22 cellular contexts compared by ENCODE assay signal in the genomic region with DNA sequence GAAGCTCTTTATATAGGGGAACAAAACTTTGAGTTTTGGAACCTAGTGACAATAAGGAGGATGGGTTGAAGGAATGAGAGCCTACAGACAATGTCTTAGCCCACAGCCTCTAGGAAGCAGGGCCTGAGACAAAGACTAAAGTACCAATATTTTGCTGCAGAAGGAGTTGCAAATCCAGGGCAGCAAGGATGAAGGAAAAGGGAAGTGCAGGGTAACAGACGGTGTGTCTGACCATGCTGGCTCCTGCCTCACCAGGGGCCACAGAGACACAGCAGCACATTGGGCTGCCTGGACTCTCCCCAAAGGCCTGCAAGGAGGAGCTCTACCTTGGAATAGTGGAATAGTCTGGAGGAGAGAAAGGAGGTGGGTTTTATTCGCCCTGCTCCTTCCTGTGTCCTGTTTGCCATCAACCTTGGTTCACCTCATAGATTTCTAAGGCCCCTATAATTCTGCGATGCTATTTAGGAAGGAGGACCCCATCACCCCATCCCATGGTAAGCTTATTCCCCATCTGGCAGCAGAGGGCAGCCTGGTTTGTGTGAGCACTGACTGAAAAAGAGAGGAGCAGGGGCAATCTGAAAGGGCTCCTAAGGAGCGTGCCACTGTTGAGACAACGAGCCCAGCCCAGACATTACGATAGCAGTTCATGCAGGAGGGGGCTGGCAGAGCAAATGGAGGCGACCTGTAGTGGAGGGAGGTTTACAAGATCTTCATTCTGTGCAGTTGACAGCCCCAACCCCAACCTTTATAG.
DNase-seq lines count a peak whose midpoint lies in the region; ATAC-seq and TF ChIP-seq lines count a peak whose summit lies in the region.
"Had no signal": no experiment of that assay in that cellular context is flagged by ENCODE, and none has a peak within 500 bp of the region (broad histone marks: within the 10 kb centered on the region; RNA-seq: fewer than 3 reads in every experiment).

No MANE protein-coding gene starts in this region.

- peaks cover 0 to 17% (median 8%) of the 10 kb centered on the region in 4 donors for H3K4me1 Mint-ChIP-seq in CD4-positive, alpha-beta memory T cell
- H3K4me1 Mint-ChIP-seq in IgD-negative memory B cell (peaks cover 8 to 11% (median 9%) of the 10 kb centered on the region in 3 donors), activated B cell treated with CpG ODN at 0.5 μM for 24 hours (peaks cover 13% of the 10 kb centered on the region)

- H3K36me3 ChIP-seq in CD4-positive, alpha-beta memory T cell (ENCODE audit: insufficient read depth, low read length) = peaks cover 4% of the 10 kb centered on the region
- H3K36me3 ChIP-seq in mucosa of descending colon (ENCODE audit: low read depth) = no peaks in the 10 kb centered on the region
- H3K36me3 ChIP-seq: cardiac muscle cell, gastrocnemius medialis, tibial artery had no signal

- H3K4me3 ChIP-seq in CD4-positive, alpha-beta memory T cell (ENCODE audit: low read length in 2 of 2) = no peak overlapping the region
- H3K4me3 ChIP-seq in mucosa of descending colon = no peak overlapping the region
- H3K4me3 ChIP-seq: cardiac muscle cell, gastrocnemius medialis, tibial artery had no signal

- CTCF ChIA-PET in CD4-positive, alpha-beta memory T cell (lab: Charles Lee; ENCODE audit: partially characterized antibody) = interaction anchor here (1.2 kb wide), 1 partner anchor 14 kb away, joined by 3 read pairs; no protein-coding TSS in a partner anchor
- CTCF ChIA-PET in activated B cell treated with CpG ODN at 0.5 μM for 24 hours (lab: Charles Lee) = interaction anchor here (1.7 to 2.5 kb wide), 2 partner anchors 14 to 278 kb away, joined by 8 to 10 read pairs; no protein-coding TSS in a partner anchor

- intact Hi-C loops in CD4-positive, alpha-beta memory T cell (cut with micrococcal nuclease) = no loop called here
- intact Hi-C loops in activated B cell treated with CpG ODN at 0.5 μM for 24 hours (cut with micrococcal nuclease) = loop anchor here (10.0 kb wide), 1 partner anchor 53 kb away; no protein-coding TSS in a partner anchor
- intact Hi-C loops in mucosa of descending colon (cut with DNase I, micrococcal nuclease) = no loop called here

- peak overlapping the region in 4 of 7 donors; percentile 5 to 73 (median 58) for H3K27ac Mint-ChIP-seq in CD4-positive, alpha-beta memory T cell
- peak overlapping the region in 2 of 3 donors; percentile 32 to 63 for H3K27ac Mint-ChIP-seq in IgD-negative memory B cell
- H3K27ac Mint-ChIP-seq in activated B cell treated with CpG ODN at 0.5 μM for 24 hours = peak overlapping the region; percentile 70
- H3K27ac Mint-ChIP-seq: nephron had no signal

- TF ChIP-seq CTCF in activated B cell treated with CpG ODN at 0.5 μM for 24 hours (IDR thresholded peaks at IDR 0.05) (no peak), mucosa of descending colon (IDR thresholded peaks at IDR 0.05) (no peak)

- H3K9me3 Mint-ChIP-seq in CD4-positive, alpha-beta memory T cell = peaks cover 0 to 4% (median 0%) of the 10 kb centered on the region in 8 donors
- no peaks in the 10 kb centered on the region for H3K9me3 Mint-ChIP-seq in IgD-negative memory B cell
- no peaks in the 10 kb centered on the region for H3K9me3 Mint-ChIP-seq in activated B cell treated with CpG ODN at 0.5 μM for 24 hours
- H3K9me3 Mint-ChIP-seq: nephron had no signal

- no peaks in the 10 kb centered on the region for H3K4me1 ChIP-seq in CD4-positive, alpha-beta memory T cell (ENCODE audit: insufficient read depth, low read length)
- H3K4me1 ChIP-seq in mucosa of descending colon (ENCODE audit: low read depth) = peaks cover 30% of the 10 kb centered on the region

- no peaks in the 10 kb centered on the region for H3K27me3 ChIP-seq in CD4-positive, alpha-beta memory T cell (ENCODE audit: insufficient read depth, low read length)
- H3K27me3 ChIP-seq: cardiac muscle cell, gastrocnemius medialis, tibial artery had no signal

- H3K27ac ChIP-seq in CD4-positive, alpha-beta memory T cell (ENCODE audit: low read depth, low read length) = no peak overlapping the region
- H3K27ac ChIP-seq: cardiac muscle cell, gastrocnemius medialis, parathyroid adenoma, tibial artery had no signal

- DNase-seq in CD4-positive, alpha-beta memory T cell = no peak
- DNase-seq in activated B cell treated with CpG ODN at 0.5 μM for 24 hours = no peak
- DNase-seq in mucosa of descending colon = no peak
- no peak for DNase-seq in GF-D8 (lab: John Stamatoyannopoulos, UW)
- DNase-seq in HT-29 (ENCODE audit: low spot score) = no peak
- DNase-seq: activated gamma-delta T cell; DMS79 treated with DMSO at 0.1 percent for 48 hours; gastrocnemius medialis; H7; kidney glomerular epithelial cell; mesendoderm; NCI-H1417 treated with DMSO at 0.1 percent for 48 hours; NCI-H524; stimulated activated CD4-positive, alpha-beta T cell treated with anti-CD3 and anti-CD28 coated beads, Interleukin-1b, Interleukin-23, amount 100 ng/mL, for 48 hours; stimulated activated naive CD8-positive, alpha-beta T cell treated with anti-CD3 and anti-CD28 coated beads, Interleukin-15, Interleukin-2, amounts not matched to agents 100 U/mL and 50 U/mL, for 24 hours; tibial artery had no signal

- POLR2A ChIA-PET in CD4-positive, alpha-beta memory T cell (lab: Charles Lee; ENCODE audit: partially characterized antibody) = interaction anchor here (0.9 kb wide), 1 partner anchor 14 kb away, joined by 3 read pairs; no protein-coding TSS in a partner anchor
- POLR2A ChIA-PET in activated B cell treated with CpG ODN at 0.5 μM for 24 hours (lab: Charles Lee) = no interaction called here

- H3K9me3 ChIP-seq in CD4-positive, alpha-beta memory T cell (ENCODE audit: control insufficient read depth in 1 of 2, low read length in 2 of 2) = no peaks in the 10 kb centered on the region
- no peaks in the 10 kb centered on the region for H3K9me3 ChIP-seq in mucosa of descending colon
- H3K9me3 ChIP-seq: gastrocnemius medialis, tibial artery had no signal

- H3K27me3 Mint-ChIP-seq in CD4-positive, alpha-beta memory T cell = no peaks in the 10 kb centered on the region
- H3K27me3 Mint-ChIP-seq in IgD-negative memory B cell (no peaks in the 10 kb centered on the region), activated B cell treated with CpG ODN at 0.5 μM for 24 hours (no peaks in the 10 kb centered on the region)

- no peak for ATAC-seq in activated B cell treated with CpG ODN at 0.5 μM for 24 hours (ENCODE audit: low read depth)
- ATAC-seq in mucosa of descending colon = peak; percentile 3
- no peak for ATAC-seq in HG03045 (IDR thresholded peaks at IDR 0.05; ENCODE audit: unreplicated experiment)
- ATAC-seq: esophagus mucosa; gastrocnemius medialis; stimulated activated naive CD8-positive, alpha-beta T cell treated with anti-CD3 and anti-CD28 coated beads, Interleukin-15, Interleukin-2, amounts not matched to agents 100 U/mL and 50 U/mL, for 24 hours had no signal

- H3K4me3 Mint-ChIP-seq in CD4-positive, alpha-beta memory T cell = no peak overlapping the region
- peak overlapping the region in 1 of 4 donors; percentile 14 for H3K4me3 Mint-ChIP-seq in IgD-negative memory B cell
- H3K4me3 Mint-ChIP-seq in activated B cell treated with CpG ODN at 0.5 μM for 24 hours = no peak overlapping the region
- H3K4me3 Mint-ChIP-seq: nephron had no signal

- peaks cover 20 to 30% of the 10 kb centered on the region in 2 donors for H3K36me3 Mint-ChIP-seq in CD4-positive, alpha-beta memory T cell
- H3K36me3 Mint-ChIP-seq in IgD-negative memory B cell (peaks cover 9% of the 10 kb centered on the region), activated B cell treated with CpG ODN at 0.5 μM for 24 hours (ENCODE audit: low read depth) (peaks cover 65% of the 10 kb centered on the region)
